Comparison of ENCODE assay signal across 8 cellular contexts in the genomic region with DNA sequence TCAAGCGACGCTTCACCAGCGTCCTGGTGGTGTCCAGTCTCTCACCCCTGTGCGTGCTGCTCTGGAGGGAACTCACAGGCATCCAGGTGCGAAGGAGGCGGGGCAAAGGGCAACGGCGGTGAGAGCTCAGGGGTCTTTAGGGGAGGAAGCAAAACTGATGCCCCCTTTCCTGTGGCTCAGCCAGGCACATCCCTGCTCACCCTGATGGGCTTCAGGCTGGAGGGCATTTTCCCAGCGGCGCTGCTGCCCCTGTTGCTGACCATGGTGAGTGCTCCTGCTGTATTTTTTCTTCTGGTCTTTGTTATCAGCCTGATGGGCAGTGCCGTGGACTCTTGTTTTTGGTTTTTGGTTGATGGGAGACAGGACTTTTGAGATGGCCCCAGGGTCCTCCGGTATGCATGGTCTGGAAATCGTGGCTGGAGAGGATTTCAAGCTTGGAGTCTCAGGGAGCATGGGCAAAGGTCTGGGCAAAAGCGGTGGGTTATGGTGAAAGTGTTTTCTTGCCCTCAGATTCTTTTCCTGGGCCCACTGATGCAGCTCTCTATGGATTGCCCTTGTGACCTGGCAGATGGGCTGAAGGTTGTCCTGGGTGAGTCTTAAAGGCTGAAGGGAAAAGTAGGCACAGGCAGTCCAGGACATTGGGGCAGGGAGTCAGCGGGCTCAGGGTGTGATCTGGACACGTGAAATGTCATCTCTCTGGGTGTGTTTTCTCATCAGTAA. TPM values are rescaled to one million over a fixed set of nuclear protein-coding genes. Genes with fewer than 3 reads are reported as not detected.
DNase-seq lines count a peak whose midpoint lies in the region; ATAC-seq and TF ChIP-seq lines count a peak whose summit lies in the region.

No MANE protein-coding gene starts in this region.

- no peak for TF ChIP-seq EP300 in esophagus muscularis mucosa (IDR thresholded peaks at IDR 0.05)

- in situ Hi-C loops in G401 (cut with HindIII; ENCODE audit: low sequenced_read_pairs) = no loop called here

- 32% methylated on average over 8 of the region's 16 CpGs for WGBS in esophagus muscularis mucosa
- 14% methylated on average over 16 of the region's 16 CpGs for WGBS in prostate gland

- no peak for TF ChIP-seq CTCF in Peyer's patch (IDR thresholded peaks at IDR 0.05)
- TF ChIP-seq CTCF in esophagus muscularis mucosa (IDR thresholded peaks at IDR 0.05) = no peak
- TF ChIP-seq CTCF in prostate gland (IDR thresholded peaks at IDR 0.05) = no peak

- H3K27ac ChIP-seq in Peyer's patch (peak overlapping the region; percentile 96 to 99 (median 98)), esophagus muscularis mucosa (replicated peaks in 1 of 4) (peak overlapping the region; percentile 95 to 100 (median 99)), prostate gland (peak overlapping the region; percentile 93 to 96)

- H3K27me3 ChIP-seq in Peyer's patch (no peaks in the 10 kb centered on the region), esophagus muscularis mucosa (no peaks in the 10 kb centered on the region), prostate gland (replicated peaks; ENCODE audit: insufficient read depth) (no peaks in the 10 kb centered on the region)

- intact Hi-C loops in esophagus muscularis mucosa (cut with DNase I) (loop anchor here (10.0 kb wide), 2 partner anchors 111 to 279 kb away; a partner anchor contains a TSS), prostate gland (cut with DNase I) (loop anchor here (5.0 kb wide), 1 partner anchor 38 kb away; no protein-coding TSS in a partner anchor)

- no peak for TF ChIP-seq POLR2A in Peyer's patch (IDR thresholded peaks at IDR 0.05)
- no peak for TF ChIP-seq POLR2A in esophagus muscularis mucosa (IDR thresholded peaks at IDR 0.05; ENCODE audit: low read depth)
- TF ChIP-seq POLR2A in prostate gland (IDR thresholded peaks at IDR 0.05) = no peak

- DNase-seq in Peyer's patch (peak in 2 of 3 donors; percentile 48 to 55), esophagus muscularis mucosa (ENCODE audit: extremely low spot score) (no peak), prostate gland (ENCODE audit: low spot score) (no peak), G401 (ENCODE audit: low spot score) (no peak), COLO668 (lab: John Stamatoyannopoulos, UW; ENCODE audit: unreplicated experiment) (no peak)

- no peaks in the 10 kb centered on the region for H3K9me3 ChIP-seq in Peyer's patch
- H3K9me3 ChIP-seq in esophagus muscularis mucosa = peaks cover 0 to 3% (median 0%) of the 10 kb centered on the region in 4 donors
- no peaks in the 10 kb centered on the region for H3K9me3 ChIP-seq in prostate gland

- peaks cover 0 to 36% (median 0%) of the 10 kb centered on the region in 3 donors for H3K36me3 ChIP-seq in Peyer's patch
- peaks cover 11 to 55% (median 44%) of the 10 kb centered on the region in 4 donors for H3K36me3 ChIP-seq in esophagus muscularis mucosa
- no peaks in the 10 kb centered on the region for H3K36me3 ChIP-seq in prostate gland

- ATAC-seq in HG02970 (IDR thresholded peaks at IDR 0.05; ENCODE audit: low FRiP score, unreplicated experiment) (no peak), GM18907 (IDR thresholded peaks at IDR 0.05; ENCODE audit: unreplicated experiment) (no peak)

- peak overlapping the region; percentile 92 for H3K4me3 ChIP-seq in GM08714 (ENCODE audit: low read length)
- H3K4me3 ChIP-seq in Peyer's patch = peak overlapping the region; percentile 70 to 100 (median 86)
- H3K4me3 ChIP-seq in esophagus muscularis mucosa = peak overlapping the region; percentile 97 to 100 (median 98)
- peak overlapping the region; percentile 92 to 99 for H3K4me3 ChIP-seq in prostate gland

- H3K4me1 ChIP-seq in Peyer's patch (peaks cover 0 to 30% (median 17%) of the 10 kb centered on the region in 4 donors), esophagus muscularis mucosa (peaks cover 25 to 43% (median 40%) of the 10 kb centered on the region in 4 donors), prostate gland (replicated peaks) (peaks cover 13% of the 10 kb centered on the region)

RNA-seq across cellular contexts. Expression of a gene that starts 0.7 kb away (rescaled TPM):
- total RNA-seq in Peyer's patch = 10 to 100 TPM in 3 of 4 donors, 1 to 10 TPM in 1; 6.6 to 57.7 (median 38.0) TPM
- 10 to 100 TPM in 3 of 4 donors, 1 to 10 TPM in 1; 8.7 to 18.2 (median 13.0) TPM for total RNA-seq in esophagus muscularis mucosa
- total RNA-seq in prostate gland = 10 to 100 TPM; 27.1 to 50.0 TPM
- 32.7 and 40.2 TPM in 2 replicates for total RNA-seq in G401 (2014; rRNA removed; shearing (Covaris generic))

RNA-seq across cellular contexts. Expression of a gene that starts 12.9 kb away (rescaled TPM):
- total RNA-seq in Peyer's patch (1 to 10 TPM; 2.5 to 9.0 (median 4.3) TPM), esophagus muscularis mucosa (10 to 100 TPM in 2 of 4 donors, 1 to 10 TPM in 2; 8.7 to 21.9 (median 13.1) TPM), prostate gland (10 to 100 TPM in 1 of 2 donors, 1 to 10 TPM in 1; 6.6 to 17.3 TPM)
- 48.4 and 67.5 TPM in 2 replicates for total RNA-seq in G401 (2014; rRNA removed; shearing (Covaris generic))

Comparison
In these comparisons a context has a peak if more than half of its experiments do, and no peak if none do; other contexts are left out.
1. DNase-seq: peak in Peyer's patch (2 of 3); none in esophagus muscularis mucosa (single experiment), prostate gland (single experiment), G401 (single experiment) and COLO668 (single experiment).
2. Peak in every context shown above with its lines, with median percentiles within 50 percentile points of each other: H3K4me3 ChIP-seq and H3K27ac ChIP-seq.